1 cellular context compared by ENCODE assay signal in the genomic region with DNA sequence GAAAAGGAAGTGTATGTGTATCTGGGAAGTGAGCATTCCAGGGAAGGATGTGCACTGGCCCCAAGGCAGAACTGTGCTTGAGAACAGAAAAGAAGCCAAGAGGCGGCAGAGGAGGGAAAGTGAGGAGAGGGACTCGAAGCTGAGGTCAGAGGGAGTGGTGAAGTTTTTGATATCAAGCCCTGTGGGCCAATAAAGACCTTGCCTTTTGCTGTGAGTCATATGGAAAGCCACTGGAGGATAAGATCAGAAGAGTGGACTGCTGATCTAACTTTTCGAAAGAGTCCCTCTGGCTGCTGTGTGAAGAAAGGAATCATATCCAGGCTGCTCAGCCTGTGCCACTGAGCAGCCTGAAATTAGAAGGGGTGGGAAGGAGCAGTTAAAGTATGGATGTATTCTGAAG.
TF ChIP-seq lines count a peak whose summit lies in the region.

No MANE protein-coding gene starts in this region.

TF ChIP-seq in HEK293, 187 proteins besides CTCF, POLR2A, EP300 and RAD21 (continued from another document):
- TF ChIP-seq, protein P1, sequence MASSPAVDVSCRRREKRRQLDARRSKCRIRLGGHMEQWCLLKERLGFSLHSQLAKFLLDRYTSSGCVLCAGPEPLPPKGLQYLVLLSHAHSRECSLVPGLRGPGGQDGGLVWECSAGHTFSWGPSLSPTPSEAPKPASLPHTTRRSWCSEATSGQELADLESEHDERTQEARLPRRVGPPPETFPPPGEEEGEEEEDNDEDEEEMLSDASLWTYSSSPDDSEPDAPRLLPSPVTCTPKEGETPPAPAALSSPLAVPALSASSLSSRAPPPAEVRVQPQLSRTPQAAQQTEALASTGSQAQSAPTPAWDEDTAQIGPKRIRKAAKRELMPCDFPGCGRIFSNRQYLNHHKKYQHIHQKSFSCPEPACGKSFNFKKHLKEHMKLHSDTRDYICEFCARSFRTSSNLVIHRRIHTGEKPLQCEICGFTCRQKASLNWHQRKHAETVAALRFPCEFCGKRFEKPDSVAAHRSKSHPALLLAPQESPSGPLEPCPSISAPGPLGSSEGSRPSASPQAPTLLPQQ (tag by site-specific recombination; IDR thresholded peaks at IDR 0.05) = 0 out of 2 replicates have a peak, but pooled peaks have one; percentile 25
- TF ChIP-seq SP7 (tag by site-specific recombination; IDR thresholded peaks at IDR 0.05) = no peak
- peak; percentile 45 for TF ChIP-seq OSR2 (tag by site-specific recombination; IDR thresholded peaks at IDR 0.05)
- TF ChIP-seq KLF16 (tag by site-specific recombination; IDR thresholded peaks at IDR 0.05) = no peak
- TF ChIP-seq, protein P2, sequence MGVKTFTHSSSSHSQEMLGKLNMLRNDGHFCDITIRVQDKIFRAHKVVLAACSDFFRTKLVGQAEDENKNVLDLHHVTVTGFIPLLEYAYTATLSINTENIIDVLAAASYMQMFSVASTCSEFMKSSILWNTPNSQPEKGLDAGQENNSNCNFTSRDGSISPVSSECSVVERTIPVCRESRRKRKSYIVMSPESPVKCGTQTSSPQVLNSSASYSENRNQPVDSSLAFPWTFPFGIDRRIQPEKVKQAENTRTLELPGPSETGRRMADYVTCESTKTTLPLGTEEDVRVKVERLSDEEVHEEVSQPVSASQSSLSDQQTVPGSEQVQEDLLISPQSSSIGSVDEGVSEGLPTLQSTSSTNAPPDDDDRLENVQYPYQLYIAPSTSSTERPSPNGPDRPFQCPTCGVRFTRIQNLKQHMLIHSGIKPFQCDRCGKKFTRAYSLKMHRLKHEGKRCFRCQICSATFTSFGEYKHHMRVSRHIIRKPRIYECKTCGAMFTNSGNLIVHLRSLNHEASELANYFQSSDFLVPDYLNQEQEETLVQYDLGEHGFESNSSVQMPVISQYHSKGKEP (tag by site-specific recombination; IDR thresholded peaks at IDR 0.05) = no peak
- TF ChIP-seq ZNF558 (tag by site-specific recombination; IDR thresholded peaks at IDR 0.05) = no peak
- peak; percentile 75; the same call in 1 of the 2 replicates for TF ChIP-seq TRIM28 (IDR thresholded peaks at IDR 0.05; ENCODE audit: borderline replicate concordance, low read length)
TF ChIP-seq in HEK293: peak in this region for 15.
